28 cellular contexts compared by ENCODE assay signal in the genomic region with DNA sequence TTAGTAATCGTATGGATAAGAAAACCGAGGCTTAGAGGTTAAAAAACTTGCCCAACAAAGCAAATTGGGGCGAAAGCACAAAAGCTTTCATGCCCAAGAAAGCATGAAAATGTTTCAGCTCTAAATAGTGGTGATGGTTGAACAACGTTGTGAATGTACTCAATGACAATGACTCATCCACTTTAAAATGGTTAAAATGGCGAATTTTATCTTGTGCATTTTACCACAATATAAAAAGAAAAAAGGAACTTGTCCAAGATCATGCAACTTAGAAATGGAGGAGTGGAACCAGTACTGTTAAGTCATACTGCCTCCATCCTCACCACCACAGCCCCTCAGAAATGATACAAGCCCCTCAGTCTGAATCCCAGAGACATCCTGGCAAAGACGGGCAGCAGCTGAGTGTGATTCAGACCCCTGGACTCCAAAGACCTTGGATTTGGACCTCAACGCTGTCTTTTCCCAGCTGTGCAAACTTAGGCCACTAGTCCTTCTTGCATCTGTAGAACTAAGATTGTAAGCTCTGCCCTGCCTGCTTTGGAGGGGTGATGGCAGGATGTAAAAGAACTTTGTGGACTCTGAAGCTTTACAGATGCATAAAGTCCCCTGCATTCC.
DNase-seq lines count a peak whose midpoint lies in the region; ATAC-seq and TF ChIP-seq lines count a peak whose summit lies in the region.
"Had no signal": no experiment of that assay in that cellular context is flagged by ENCODE, and none has a peak within 500 bp of the region (broad histone marks: within the 10 kb centered on the region; RNA-seq: fewer than 3 reads in every experiment).

No MANE protein-coding gene starts in this region.

- TF ChIP-seq CTCF in endodermal cell (conservative IDR thresholded peaks at IDR 0.05) (no peak), colonic mucosa (IDR thresholded peaks at IDR 0.05) (no peak)

- H3K4me1 Mint-ChIP-seq in endodermal cell, result no peaks in the 10 kb centered on the region
- H3K4me1 Mint-ChIP-seq: IgD-negative memory B cell, naive B cell had no signal

- intact Hi-C loops in colonic mucosa (cut with DNase I), result no loop called here

- no peaks in the 10 kb centered on the region for H3K36me3 Mint-ChIP-seq in endodermal cell (ENCODE audit: low read depth)
- H3K36me3 Mint-ChIP-seq: naive B cell had no signal

- H3K27me3 Mint-ChIP-seq in endodermal cell (ENCODE audit: insufficient read depth), result no peaks in the 10 kb centered on the region

- no peak overlapping the region for H3K27ac ChIP-seq in endodermal cell (ENCODE audit: low read depth, low read length)
- no peak overlapping the region for H3K27ac ChIP-seq in colonic mucosa
- H3K27ac ChIP-seq: ascending aorta, BLaER1, foreskin keratinocyte, HL-60, ovary, SJCRH30, stomach had no signal

- no peaks in the 10 kb centered on the region for H3K9me3 Mint-ChIP-seq in endodermal cell
- H3K9me3 Mint-ChIP-seq: activated naive CD4-positive, alpha-beta T cell treated with anti-CD3 and anti-CD28 coated beads for 36 hours; activated T-cell treated with anti-CD3 and anti-CD28 coated beads, Interleukin-2, amount 50 U/mL, for 4 hours; IgD-negative memory B cell; naive B cell had no signal

- DNase-seq in SIG-M5 treated with dmso at 0.1 percent for 504 hours (lab: John Stamatoyannopoulos, UW; ENCODE audit: unreplicated experiment), result peak; percentile 10
- DNase-seq in SIG-M5 (lab: John Stamatoyannopoulos, UW), result no peak
- DNase-seq in RPMI7951 (ENCODE audit: low read depth), result peak; percentile 55
- peak; percentile 27 for DNase-seq in endodermal cell
- DNase-seq in superior temporal gyrus (ENCODE audit: extremely low spot score), result peak; percentile 52
- no peak for DNase-seq in colonic mucosa
- no peak for DNase-seq in stimulated activated naive CD4-positive, alpha-beta T cell (lab: John Stamatoyannopoulos, UW)
- DNase-seq: 8988T; activated CD4-positive, CD25-positive, alpha-beta regulatory T cell treated with anti-CD3 and anti-CD28 coated beads, Interleukin-2, amount 50 U/mL, for 72 hours; activated naive CD4-positive, alpha-beta T cell treated with anti-CD3 and anti-CD28 coated beads for 36 hours; activated T-cell treated with anti-CD3 and anti-CD28 coated beads, Interleukin-2, amount 50 U/mL, for 4 hours; foreskin keratinocyte; GDM1; mammary epithelial cell; naive B cell; NCI-H1048; NCI-H2029; NCI-H526; ovary; SJCRH30; stimulated activated CD4-positive, alpha-beta T cell treated with anti-CD3 and anti-CD28 coated beads, Interleukin-2, amount 100 ng/mL, for 24 hours; stomach had no signal

- ATAC-seq in HG02798 (IDR thresholded peaks at IDR 0.05; ENCODE audit: poor library complexity, unreplicated experiment), result no peak
- ATAC-seq: activated T-cell treated with anti-CD3 and anti-CD28 coated beads, Interleukin-2, amount 50 U/mL, for 4 hours; foreskin keratinocyte had no signal

- H3K27me3 ChIP-seq in endodermal cell (ENCODE audit: control insufficient read depth, insufficient read depth, low read length, poor library complexity, severe bottlenecking), result no peaks in the 10 kb centered on the region
- H3K27me3 ChIP-seq in colonic mucosa, result no peaks in the 10 kb centered on the region
- H3K27me3 ChIP-seq: ascending aorta, BLaER1, ovary had no signal

- WGBS in endodermal cell (ENCODE audit: insufficient coverage in 1 of 2, insufficient read length in 1 of 2), 2 experiments, result 85 to 91% methylated on average over 4 to 7 of the region's 7 CpGs

- no peak overlapping the region for H3K4me3 ChIP-seq in endodermal cell (ENCODE audit: low read length)
- no peak overlapping the region for H3K4me3 ChIP-seq in colonic mucosa
- H3K4me3 ChIP-seq: ascending aorta, BLaER1, HAP-1, ovary, SJCRH30, stomach had no signal

- H3K4me1 ChIP-seq in endodermal cell (ENCODE audit: control insufficient read depth, insufficient read depth, low read length) (no peaks in the 10 kb centered on the region), colonic mucosa (no peaks in the 10 kb centered on the region)
- H3K4me1 ChIP-seq: ascending aorta, BLaER1, foreskin keratinocyte, HAP-1, SJCRH30, stomach had no signal

- H3K36me3 ChIP-seq in endodermal cell (ENCODE audit: control insufficient read depth, insufficient read depth, low read length), result no peaks in the 10 kb centered on the region
- H3K36me3 ChIP-seq in colonic mucosa, result no peaks in the 10 kb centered on the region
- H3K36me3 ChIP-seq: ascending aorta, BLaER1, HAP-1, ovary, SJCRH30, stomach had no signal

- no peak overlapping the region for H3K4me3 Mint-ChIP-seq in endodermal cell
- H3K4me3 Mint-ChIP-seq: activated naive CD4-positive, alpha-beta T cell treated with anti-CD3 and anti-CD28 coated beads for 36 hours; activated T-cell treated with anti-CD3 and anti-CD28 coated beads, Interleukin-2, amount 50 U/mL, for 4 hours; IgD-negative memory B cell; naive B cell had no signal

- H3K9me3 ChIP-seq in endodermal cell (ENCODE audit: control insufficient read depth, low read length) (no peaks in the 10 kb centered on the region), colonic mucosa (no peaks in the 10 kb centered on the region)
- H3K9me3 ChIP-seq: ascending aorta, BLaER1, HAP-1, ovary, SJCRH30, stomach had no signal

- H3K27ac Mint-ChIP-seq in endodermal cell, result no peak overlapping the region
- H3K27ac Mint-ChIP-seq: activated naive CD4-positive, alpha-beta T cell treated with anti-CD3 and anti-CD28 coated beads for 36 hours; IgD-negative memory B cell; naive B cell had no signal

- H3K9ac ChIP-seq in endodermal cell (ENCODE audit: extremely low read depth, low read length, poor library complexity, severe bottlenecking) (no peak overlapping the region), colonic mucosa (ENCODE audit: low read depth in 2 of 2, low read length in 2 of 2) (no peak overlapping the region)
- H3K9ac ChIP-seq: BLaER1 had no signal

Comparison
In these comparisons a context has a peak if more than half of its experiments do, and no peak if none do; other contexts are left out.
1. DNase-seq: peak in SIG-M5 treated with dmso at 0.1 percent for 504 hours (single experiment), RPMI7951 (single experiment), endodermal cell (single experiment) and superior temporal gyrus (single experiment); none in SIG-M5 (single experiment), colonic mucosa (single experiment) and stimulated activated naive CD4-positive, alpha-beta T cell (0 of 6).